Comparison of ENCODE assay signal across 19 cellular contexts in genomic region chr3:32326791-32327190, GRCh38.
"Had no signal": no experiment of that assay in that cellular context is flagged by ENCODE, and none has a peak within 500 bp of the region (broad histone marks: within the 10 kb centered on the region; RNA-seq: fewer than 3 reads in every experiment).

No MANE protein-coding gene starts in this region.

- H3K4me2 ChIP-seq: SK-N-SH had no signal

- H3K27me3 Mint-ChIP-seq: T-cell had no signal

- H3K9me3 ChIP-seq: SK-N-SH had no signal

- ATAC-seq: T-cell had no signal

- H3K9me2 ChIP-seq: SK-N-SH had no signal

- H3K27ac Mint-ChIP-seq: T-cell had no signal

- H3K27ac ChIP-seq: RWPE1 had no signal

- DNase-seq: KBM-7, MV-4-11, NCI-H1048, NCI-H1105, NCI-H1417 treated with DMSO at 0.1 percent for 48 hours, NCI-H146, NCI-H1930, NCI-H2081, NCI-H2171, NCI-H226, NCI-H510A, NCI-H524 treated with DMSO at 0.1 percent for 48 hours, NCI-H69, NCI-H774, SHP77, SK-N-SH, SW 1271, T-cell had no signal

- H3K4me3 Mint-ChIP-seq: T-cell had no signal
